In genomic region chr20:41600926-41601631, GRCh38 we compare ENCODE assay signal across 22 cellular contexts.
"Had no signal": no experiment of that assay in that cellular context is flagged by ENCODE, and none has a peak within 500 bp of the region (broad histone marks: within the 10 kb centered on the region; RNA-seq: fewer than 3 reads in every experiment).

No MANE protein-coding gene starts in this region.

- FAIRE-seq: colon, endothelial cell of umbilical vein had no signal

- H3K4me1 Mint-ChIP-seq: neural progenitor cell had no signal

- H3K4me1 ChIP-seq: left lung, transverse colon had no signal

- ATAC-seq: left lung; natural killer cell treated with Interleukin-12 subunit alpha and Interleukin-12 subunit beta and Interleukin-15 and Interleukin-18, amount 100 ng/mL, for 72 hours had no signal

- H3K4me2 ChIP-seq: neural progenitor cell had no signal

- H3K9me3 ChIP-seq: ovary had no signal

- H3K27me3 ChIP-seq: left lung, neural progenitor cell, ovary, sigmoid colon, stomach, transverse colon had no signal

- H3K4me3 ChIP-seq: left lung, lung, neural progenitor cell, ovary, sigmoid colon, skin epidermis, stomach, thoracic aorta, transverse colon had no signal

- H3K9ac ChIP-seq: neural progenitor cell had no signal

- H3K27me3 Mint-ChIP-seq: natural killer cell treated with Interleukin-12 subunit alpha and Interleukin-12 subunit beta and Interleukin-15 and Interleukin-18, amount 100 ng/mL, for 72 hours had no signal

- H3K4me3 Mint-ChIP-seq: natural killer cell treated with Interleukin-12 subunit alpha and Interleukin-12 subunit beta and Interleukin-15 and Interleukin-18, amount 100 ng/mL, for 72 hours; neural progenitor cell had no signal

- H2AFZ ChIP-seq: neural progenitor cell had no signal

- H3K27ac Mint-ChIP-seq: natural killer cell treated with Interleukin-12 subunit alpha and Interleukin-12 subunit beta and Interleukin-15 and Interleukin-18, amount 100 ng/mL, for 72 hours; neural progenitor cell had no signal

- H3K27ac ChIP-seq: left lung, neural progenitor cell, ovary, sigmoid colon, skin epidermis, stomach, thoracic aorta, transverse colon had no signal

- H3K36me3 ChIP-seq: left lung, neural progenitor cell, ovary, sigmoid colon, thoracic aorta, transverse colon had no signal

- DNase-seq: dermis blood vessel endothelial cell; erythroblast; foreskin melanocyte; islet precursor cell; left lung; mesenchymal stem cell; midbrain; nucleus accumbens; ovary; sigmoid colon; stimulated activated CD4-positive, alpha-beta T cell treated with anti-CD3 and anti-CD28 coated beads, Interleukin-12 subunit alpha, Interleukin-12 subunit beta, amount 100 ng/mL, for 4 hours; stimulated activated naive CD4-positive, alpha-beta T cell; stomach; substantia nigra; transverse colon had no signal
